ENCODE assay signal across 1 cellular context in the genomic region with DNA sequence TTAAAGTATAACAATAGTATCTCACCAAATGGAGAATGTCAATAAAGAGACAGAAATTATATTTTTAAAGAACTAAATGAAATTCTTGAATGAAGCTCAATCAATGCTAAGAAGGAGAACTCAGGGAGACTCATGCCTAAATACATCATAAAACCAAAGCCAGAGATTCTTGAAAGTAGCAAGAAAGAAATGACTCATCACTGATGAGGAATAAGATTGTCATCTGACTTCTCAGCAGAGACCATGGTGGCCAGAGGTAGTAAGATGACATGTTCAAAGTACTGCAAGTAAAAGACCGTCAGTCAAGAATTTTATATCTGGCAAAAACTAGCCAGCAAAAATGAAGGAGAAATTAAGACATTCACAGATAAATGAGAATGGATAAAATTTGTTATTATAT.
TF ChIP-seq lines count a peak whose summit lies in the region.

No MANE protein-coding gene starts in this region.

TF ChIP-seq in K562, 482 proteins besides CTCF, POLR2A, EP300 and RAD21 (continued from another document):
- TF ChIP-seq, protein P1, sequence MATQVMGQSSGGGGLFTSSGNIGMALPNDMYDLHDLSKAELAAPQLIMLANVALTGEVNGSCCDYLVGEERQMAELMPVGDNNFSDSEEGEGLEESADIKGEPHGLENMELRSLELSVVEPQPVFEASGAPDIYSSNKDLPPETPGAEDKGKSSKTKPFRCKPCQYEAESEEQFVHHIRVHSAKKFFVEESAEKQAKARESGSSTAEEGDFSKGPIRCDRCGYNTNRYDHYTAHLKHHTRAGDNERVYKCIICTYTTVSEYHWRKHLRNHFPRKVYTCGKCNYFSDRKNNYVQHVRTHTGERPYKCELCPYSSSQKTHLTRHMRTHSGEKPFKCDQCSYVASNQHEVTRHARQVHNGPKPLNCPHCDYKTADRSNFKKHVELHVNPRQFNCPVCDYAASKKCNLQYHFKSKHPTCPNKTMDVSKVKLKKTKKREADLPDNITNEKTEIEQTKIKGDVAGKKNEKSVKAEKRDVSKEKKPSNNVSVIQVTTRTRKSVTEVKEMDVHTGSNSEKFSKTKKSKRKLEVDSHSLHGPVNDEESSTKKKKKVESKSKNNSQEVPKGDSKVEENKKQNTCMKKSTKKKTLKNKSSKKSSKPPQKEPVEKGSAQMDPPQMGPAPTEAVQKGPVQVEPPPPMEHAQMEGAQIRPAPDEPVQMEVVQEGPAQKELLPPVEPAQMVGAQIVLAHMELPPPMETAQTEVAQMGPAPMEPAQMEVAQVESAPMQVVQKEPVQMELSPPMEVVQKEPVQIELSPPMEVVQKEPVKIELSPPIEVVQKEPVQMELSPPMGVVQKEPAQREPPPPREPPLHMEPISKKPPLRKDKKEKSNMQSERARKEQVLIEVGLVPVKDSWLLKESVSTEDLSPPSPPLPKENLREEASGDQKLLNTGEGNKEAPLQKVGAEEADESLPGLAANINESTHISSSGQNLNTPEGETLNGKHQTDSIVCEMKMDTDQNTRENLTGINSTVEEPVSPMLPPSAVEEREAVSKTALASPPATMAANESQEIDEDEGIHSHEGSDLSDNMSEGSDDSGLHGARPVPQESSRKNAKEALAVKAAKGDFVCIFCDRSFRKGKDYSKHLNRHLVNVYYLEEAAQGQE (CRISPR knock-in tag; IDR thresholded peaks at IDR 0.05; ENCODE audit: low read depth), result no peak
- peak; percentile 77 for TF ChIP-seq JUN (IDR thresholded peaks at IDR 0.05; ENCODE audit: borderline replicate concordance, low read depth, low read length)
- no peak for TF ChIP-seq JUN (CRISPR knock-in tag; IDR thresholded peaks at IDR 0.05; ENCODE audit: borderline replicate concordance)
- TF ChIP-seq FOSL1 (tag; conservative IDR thresholded peaks at IDR 0.05), result peak; percentile 95
- peak; percentile 70; the same call in 1 of the 2 replicates for TF ChIP-seq JUNB (CRISPR knock-in tag; conservative IDR thresholded peaks at IDR 0.05)
- TF ChIP-seq, protein P2, sequence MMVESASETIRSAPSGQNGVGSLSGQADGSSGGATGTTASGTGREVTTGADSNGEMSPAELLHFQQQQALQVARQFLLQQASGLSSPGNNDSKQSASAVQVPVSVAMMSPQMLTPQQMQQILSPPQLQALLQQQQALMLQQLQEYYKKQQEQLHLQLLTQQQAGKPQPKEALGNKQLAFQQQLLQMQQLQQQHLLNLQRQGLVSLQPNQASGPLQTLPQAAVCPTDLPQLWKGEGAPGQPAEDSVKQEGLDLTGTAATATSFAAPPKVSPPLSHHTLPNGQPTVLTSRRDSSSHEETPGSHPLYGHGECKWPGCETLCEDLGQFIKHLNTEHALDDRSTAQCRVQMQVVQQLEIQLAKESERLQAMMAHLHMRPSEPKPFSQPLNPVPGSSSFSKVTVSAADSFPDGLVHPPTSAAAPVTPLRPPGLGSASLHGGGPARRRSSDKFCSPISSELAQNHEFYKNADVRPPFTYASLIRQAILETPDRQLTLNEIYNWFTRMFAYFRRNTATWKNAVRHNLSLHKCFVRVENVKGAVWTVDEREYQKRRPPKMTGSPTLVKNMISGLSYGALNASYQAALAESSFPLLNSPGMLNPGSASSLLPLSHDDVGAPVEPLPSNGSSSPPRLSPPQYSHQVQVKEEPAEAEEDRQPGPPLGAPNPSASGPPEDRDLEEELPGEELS (CRISPR knock-in tag; IDR thresholded peaks at IDR 0.05; ENCODE audit: borderline replicate concordance), result no peak
- TF ChIP-seq, protein P3, sequence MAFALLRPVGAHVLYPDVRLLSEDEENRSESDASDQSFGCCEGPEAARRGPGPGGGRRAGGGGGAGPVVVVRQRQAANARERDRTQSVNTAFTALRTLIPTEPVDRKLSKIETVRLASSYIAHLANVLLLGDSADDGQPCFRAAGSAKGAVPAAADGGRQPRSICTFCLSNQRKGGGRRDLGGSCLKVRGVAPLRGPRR (CRISPR knock-in tag; IDR thresholded peaks at IDR 0.05), result no peak
- TF ChIP-seq, protein P4, sequence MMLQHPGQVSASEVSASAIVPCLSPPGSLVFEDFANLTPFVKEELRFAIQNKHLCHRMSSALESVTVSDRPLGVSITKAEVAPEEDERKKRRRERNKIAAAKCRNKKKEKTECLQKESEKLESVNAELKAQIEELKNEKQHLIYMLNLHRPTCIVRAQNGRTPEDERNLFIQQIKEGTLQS (IDR thresholded peaks at IDR 0.05), result peak; percentile 86
- TF ChIP-seq, protein P4 (CRISPR knock-in tag; conservative IDR thresholded peaks at IDR 0.05), result no peak
